Comparison of ENCODE assay signal across 18 cellular contexts in genomic region chr5:33346534-33346933, GRCh38.
DNase-seq lines count a peak whose midpoint lies in the region; ATAC-seq, FAIRE-seq and TF ChIP-seq lines count a peak whose summit lies in the region.
"Had no signal": no experiment of that assay in that cellular context is flagged by ENCODE, and none has a peak within 500 bp of the region (broad histone marks: within the 10 kb centered on the region; RNA-seq: fewer than 3 reads in every experiment).

No MANE protein-coding gene starts in this region.

- H3K27me3 ChIP-seq in bronchial epithelial cell (ENCODE audit: control insufficient read depth, insufficient read depth, low read length), result no peaks in the 10 kb centered on the region
- H3K27me3 ChIP-seq in A673 (replicated peaks; ENCODE audit: insufficient read depth, low read depth, low read length, poor library complexity), result no peaks in the 10 kb centered on the region
- H3K27me3 ChIP-seq: BE2C had no signal

- CTCF ChIA-PET in A673 (lab: Charles Lee), result no interaction called here

- no peaks in the 10 kb centered on the region for H3K36me3 Mint-ChIP-seq in mesothelial cell of epicardium
- H3K36me3 Mint-ChIP-seq: CD4-positive, alpha-beta memory T cell had no signal

- H3K4me3 ChIP-seq in bronchial epithelial cell (ENCODE audit: low read depth, low read length) (no peak overlapping the region), A673 (ENCODE audit: low read depth, low read length, poor library complexity, severe bottlenecking) (no peak overlapping the region)

- DNase-seq in bronchial epithelial cell (ENCODE audit: low read depth) (no peak), OCI-M2 (lab: John Stamatoyannopoulos, UW; ENCODE audit: unreplicated experiment) (no peak), A673 (ENCODE audit: low spot score) (no peak), mesothelial cell of epicardium (ENCODE audit: low spot score in 2 of 2, unreplicated experiment in 2 of 2) (no peak), A172 (ENCODE audit: low spot score) (no peak)
- DNase-seq: BE2C; CD4-positive, alpha-beta memory T cell; HFFc6; NCI-H1048; NCI-H345; Right ventricle myocardium superior; T-helper 17 cell had no signal

- H3K9me3 ChIP-seq in A673 (ENCODE audit: low read depth, low read length, poor library complexity, severe bottlenecking), result no peaks in the 10 kb centered on the region
- H3K9me3 ChIP-seq: BE2C had no signal

- H3K36me3 ChIP-seq in bronchial epithelial cell (ENCODE audit: control insufficient read depth, insufficient read depth, low read length), result no peaks in the 10 kb centered on the region
- H3K36me3 ChIP-seq in A673 (ENCODE audit: insufficient read depth, low read length, poor library complexity, severe bottlenecking), result no peaks in the 10 kb centered on the region
- H3K36me3 ChIP-seq: BE2C had no signal

- intact Hi-C loops in A673 (cut with micrococcal nuclease; ENCODE audit: unreplicated experiment), result no loop called here

- TF ChIP-seq CTCF in bronchial epithelial cell (IDR thresholded peaks at IDR 0.05; ENCODE audit: insufficient read depth, low read length, severe bottlenecking) (no peak), A673 (conservative IDR thresholded peaks at IDR 0.05; ENCODE audit: low read depth, low read length) (no peak), mesothelial cell of epicardium (IDR thresholded peaks at IDR 0.05; ENCODE audit: unreplicated experiment) (no peak)

- ATAC-seq in GM18909 (IDR thresholded peaks at IDR 0.05; ENCODE audit: poor library complexity, unreplicated experiment) (peak; percentile 56), HG02678 (IDR thresholded peaks at IDR 0.05; ENCODE audit: unreplicated experiment) (peak; percentile 81), HG03159 (IDR thresholded peaks at IDR 0.05; ENCODE audit: unreplicated experiment) (peak; percentile 79)
- ATAC-seq: Panc1, T-helper 17 cell had no signal

- POLR2A ChIA-PET in A673 (lab: Charles Lee; ENCODE audit: low non-redundant PET), result no interaction called here

- no peak overlapping the region for H3K27ac ChIP-seq in A673 (ENCODE audit: low read depth, low read length, poor library complexity, severe bottlenecking)

- no peak overlapping the region for H3K27ac Mint-ChIP-seq in mesothelial cell of epicardium
- H3K27ac Mint-ChIP-seq: CD4-positive, alpha-beta memory T cell; HFFc6; T-helper 17 cell had no signal

- H3K4me1 ChIP-seq in A673 (ENCODE audit: insufficient read depth, low read length, poor library complexity, severe bottlenecking), result no peaks in the 10 kb centered on the region
- H3K4me1 ChIP-seq: BE2C had no signal

- H3K27me3 Mint-ChIP-seq in mesothelial cell of epicardium (ENCODE audit: low read depth), result no peaks in the 10 kb centered on the region
- H3K27me3 Mint-ChIP-seq: CD4-positive, alpha-beta memory T cell; T-helper 17 cell had no signal

- FAIRE-seq in bronchial epithelial cell (lab: Jason Lieb, UNC), result peak; percentile 7
- FAIRE-seq: D721Med, H1 had no signal

- no peaks in the 10 kb centered on the region for H3K4me1 Mint-ChIP-seq in mesothelial cell of epicardium
- H3K4me1 Mint-ChIP-seq: CD4-positive, alpha-beta memory T cell; T-helper 17 cell had no signal

- peaks cover 7% of the 10 kb centered on the region for H3K9me3 Mint-ChIP-seq in mesothelial cell of epicardium

- no TSS peak for BruUV-seq in A673 (replicated peaks; lab: Mats Ljungman, UMichigan)

- no peak overlapping the region for H3K4me3 Mint-ChIP-seq in mesothelial cell of epicardium
- H3K4me3 Mint-ChIP-seq: CD4-positive, alpha-beta memory T cell; HFFc6; T-helper 17 cell had no signal
